In the genomic region with DNA sequence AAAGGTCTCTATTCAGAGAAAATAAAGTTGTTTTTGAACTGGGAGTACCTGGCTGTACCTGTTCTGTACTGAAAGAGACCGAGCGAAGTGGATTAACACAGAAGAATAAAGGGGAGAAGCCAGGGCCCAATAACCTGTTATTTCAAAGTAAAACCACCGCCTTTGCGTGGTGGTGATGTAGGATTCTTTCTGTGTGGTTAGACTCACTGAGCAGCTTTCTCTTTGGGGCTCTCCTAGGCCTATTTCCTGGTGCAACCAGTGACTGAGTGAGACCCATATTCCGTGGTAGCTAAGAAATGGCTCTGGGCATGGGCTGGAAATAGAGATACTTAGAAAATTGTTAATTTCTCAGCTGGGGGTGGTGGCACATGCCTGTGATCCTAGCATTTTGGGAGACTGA, we compare ENCODE assay signal across 16 cellular contexts.
A peak's percentile ranks its signal among the peaks of the same experiment; 100 is the strongest.
DNase-seq lines count a peak whose midpoint lies in the region; ATAC-seq and TF ChIP-seq lines count a peak whose summit lies in the region.
"Had no signal": no experiment of that assay in that cellular context is flagged by ENCODE, and none has a peak within 500 bp of the region (broad histone marks: within the 10 kb centered on the region; RNA-seq: fewer than 3 reads in every experiment).

No MANE protein-coding gene starts in this region.

- CTCF ChIA-PET in CD4-positive, alpha-beta T cell (lab: Charles Lee), result interaction anchor here (0.7 kb wide), 1 partner anchor 1511 kb away, joined by 3 read pairs; no protein-coding TSS in a partner anchor
- CTCF ChIA-PET in CD8-positive, alpha-beta T cell (lab: Charles Lee), result interaction anchor here (0.5 to 10.5 kb wide), 11 partner anchors 10 to 904 kb away, joined by 3 to 109 read pairs (median 3); no protein-coding TSS in a partner anchor
- CTCF ChIA-PET in activated CD4-positive, alpha-beta memory T cell treated with anti-CD3 and anti-CD28 coated beads, Interleukin-2, amount 10 ng/mL, durations not matched to agents 7 days and 5 days (lab: Charles Lee), result interaction anchor here (0.7 to 13.6 kb wide), 8 partner anchors 10 to 904 kb away, joined by 3 to 272 read pairs (median 4); no protein-coding TSS in a partner anchor

- H3K9me3 ChIP-seq in CD4-positive, alpha-beta T cell (ENCODE audit: control insufficient read depth, low read length), result no peaks in the 10 kb centered on the region
- H3K9me3 ChIP-seq in CD8-positive, alpha-beta T cell (ENCODE audit: low read length), result no peaks in the 10 kb centered on the region
- H3K9me3 ChIP-seq: right atrium auricular region, tibial nerve had no signal

- no peaks in the 10 kb centered on the region for H3K9me3 Mint-ChIP-seq in CD4-positive, alpha-beta T cell
- H3K9me3 Mint-ChIP-seq in CD8-positive, alpha-beta T cell, result no peaks in the 10 kb centered on the region
- H3K9me3 Mint-ChIP-seq in activated CD4-positive, alpha-beta memory T cell treated with anti-CD3 and anti-CD28 coated beads, Interleukin-2, amount 10 ng/mL, durations not matched to agents 7 days and 5 days, result no peaks in the 10 kb centered on the region
- H3K9me3 Mint-ChIP-seq in effector memory CD8-positive, alpha-beta T cell, result peaks cover 0 to 1% of the 10 kb centered on the region in 2 donors

- peaks cover 68% of the 10 kb centered on the region for H3K4me1 ChIP-seq in CD8-positive, alpha-beta T cell (ENCODE audit: insufficient read depth, low read length)
- H3K4me1 ChIP-seq: foreskin keratinocyte had no signal

- TF ChIP-seq CTCF in CD4-positive, alpha-beta T cell (IDR thresholded peaks at IDR 0.05), result no peak
- TF ChIP-seq CTCF in CD8-positive, alpha-beta T cell (IDR thresholded peaks at IDR 0.05), result no peak

- ATAC-seq in CD4-positive, alpha-beta T cell (ENCODE audit: poor library complexity), result peak; percentile 61
- ATAC-seq in CD8-positive, alpha-beta T cell, result peak; percentile 69
- ATAC-seq in effector memory CD8-positive, alpha-beta T cell (replicated peaks), result peak; percentile 61
- ATAC-seq in HG03108 (IDR thresholded peaks at IDR 0.05; ENCODE audit: unreplicated experiment) (no peak), GM21717 (IDR thresholded peaks at IDR 0.05; ENCODE audit: unreplicated experiment) (no peak)
- ATAC-seq: foreskin keratinocyte had no signal

- H3K27me3 ChIP-seq in CD4-positive, alpha-beta T cell (ENCODE audit: control insufficient read depth, insufficient read depth, low read length), result no peaks in the 10 kb centered on the region
- H3K27me3 ChIP-seq in CD8-positive, alpha-beta T cell (ENCODE audit: insufficient read depth, low read length), result no peaks in the 10 kb centered on the region
- H3K27me3 ChIP-seq: cardiac muscle cell, foreskin keratinocyte, right atrium auricular region, tibial nerve had no signal

- H3K27ac Mint-ChIP-seq in CD4-positive, alpha-beta T cell, result peak overlapping the region; percentile 80
- peak overlapping the region; percentile 93 for H3K27ac Mint-ChIP-seq in CD8-positive, alpha-beta T cell
- peak overlapping the region; percentile 79 for H3K27ac Mint-ChIP-seq in activated CD4-positive, alpha-beta memory T cell treated with anti-CD3 and anti-CD28 coated beads, Interleukin-2, amount 10 ng/mL, durations not matched to agents 7 days and 5 days
- H3K27ac Mint-ChIP-seq in effector memory CD8-positive, alpha-beta T cell, result peak overlapping the region; percentile 82 to 90

- H3K36me3 Mint-ChIP-seq in CD4-positive, alpha-beta T cell (ENCODE audit: low read depth), result no peaks in the 10 kb centered on the region
- H3K36me3 Mint-ChIP-seq in CD8-positive, alpha-beta T cell, result no peaks in the 10 kb centered on the region
- H3K36me3 Mint-ChIP-seq in activated CD4-positive, alpha-beta memory T cell treated with anti-CD3 and anti-CD28 coated beads, Interleukin-2, amount 10 ng/mL, durations not matched to agents 7 days and 5 days (ENCODE audit: low read depth), result peaks cover 4% of the 10 kb centered on the region
- peaks cover 3% of the 10 kb centered on the region for H3K36me3 Mint-ChIP-seq in effector memory CD8-positive, alpha-beta T cell (ENCODE audit: insufficient read depth)

- H3K36me3 ChIP-seq in CD8-positive, alpha-beta T cell (ENCODE audit: insufficient read depth, low read length), result no peaks in the 10 kb centered on the region
- H3K36me3 ChIP-seq: cardiac muscle cell, right atrium auricular region, tibial nerve had no signal

- peak overlapping the region; percentile 56 for H3K4me3 Mint-ChIP-seq in CD4-positive, alpha-beta T cell
- peak overlapping the region; percentile 57 for H3K4me3 Mint-ChIP-seq in CD8-positive, alpha-beta T cell
- H3K4me3 Mint-ChIP-seq in activated CD4-positive, alpha-beta memory T cell treated with anti-CD3 and anti-CD28 coated beads, Interleukin-2, amount 10 ng/mL, durations not matched to agents 7 days and 5 days, result no peak overlapping the region
- peak overlapping the region; percentile 57 to 67 for H3K4me3 Mint-ChIP-seq in effector memory CD8-positive, alpha-beta T cell

- no peaks in the 10 kb centered on the region for H3K27me3 Mint-ChIP-seq in CD4-positive, alpha-beta T cell
- H3K27me3 Mint-ChIP-seq in CD8-positive, alpha-beta T cell (ENCODE audit: low read depth), result no peaks in the 10 kb centered on the region
- H3K27me3 Mint-ChIP-seq in activated CD4-positive, alpha-beta memory T cell treated with anti-CD3 and anti-CD28 coated beads, Interleukin-2, amount 10 ng/mL, durations not matched to agents 7 days and 5 days, result no peaks in the 10 kb centered on the region
- no peaks in the 10 kb centered on the region for H3K27me3 Mint-ChIP-seq in effector memory CD8-positive, alpha-beta T cell

- H3K4me1 Mint-ChIP-seq in CD4-positive, alpha-beta T cell (ENCODE audit: low read depth), result peaks cover 68% of the 10 kb centered on the region
- H3K4me1 Mint-ChIP-seq in CD8-positive, alpha-beta T cell (ENCODE audit: low read depth), result peaks cover 86% of the 10 kb centered on the region
- peaks cover 56% of the 10 kb centered on the region for H3K4me1 Mint-ChIP-seq in activated CD4-positive, alpha-beta memory T cell treated with anti-CD3 and anti-CD28 coated beads, Interleukin-2, amount 10 ng/mL, durations not matched to agents 7 days and 5 days
- peaks cover 61 to 66% of the 10 kb centered on the region in 2 donors for H3K4me1 Mint-ChIP-seq in effector memory CD8-positive, alpha-beta T cell (ENCODE audit: low read depth in 2 of 2)

- peak overlapping the region; percentile 11 for H3K27ac ChIP-seq in CD4-positive, alpha-beta T cell (ENCODE audit: low read depth, low read length)
- H3K27ac ChIP-seq in CD8-positive, alpha-beta T cell (ENCODE audit: low read depth, low read length), result peak overlapping the region; percentile 23
- H3K27ac ChIP-seq: cardiac muscle cell, foreskin keratinocyte, right atrium auricular region, tibial nerve had no signal

- POLR2A ChIA-PET in CD4-positive, alpha-beta T cell (lab: Charles Lee), result interaction anchor here (0.5 to 1.6 kb wide), 6 partner anchors 24 to 101 kb away, joined by 3 to 8 read pairs (median 5); no protein-coding TSS in a partner anchor
- POLR2A ChIA-PET in CD8-positive, alpha-beta T cell (lab: Charles Lee), result interaction anchor here (0.6 to 1.6 kb wide), 8 partner anchors 12 to 261 kb away, joined by 3 to 8 read pairs (median 4); no protein-coding TSS in a partner anchor
- POLR2A ChIA-PET in activated CD4-positive, alpha-beta memory T cell treated with anti-CD3 and anti-CD28 coated beads, Interleukin-2, amount 10 ng/mL, durations not matched to agents 7 days and 5 days (lab: Charles Lee), result interaction anchor here (0.8 to 3.3 kb wide), 14 partner anchors 9 to 102 kb away, joined by 3 to 15 read pairs (median 6); no protein-coding TSS in a partner anchor

- H3K4me3 ChIP-seq in CD8-positive, alpha-beta T cell (ENCODE audit: low read depth, low read length), result no peak overlapping the region
- H3K4me3 ChIP-seq: cardiac muscle cell, right atrium auricular region, tibial nerve had no signal

- intact Hi-C loops in CD4-positive, alpha-beta T cell (cut with DNase I, micrococcal nuclease), result loop anchor here in 1 of 2 experiments (10.0 kb wide), 2 partner anchors 71 to 661 kb away; a partner anchor contains a TSS
- intact Hi-C loops in CD8-positive, alpha-beta T cell (cut with DNase I, micrococcal nuclease), result loop anchor here (1.0 to 10.0 kb wide), 6 partner anchors 21 to 923 kb away; a partner anchor contains a TSS

- peak in 2 of 10 experiments; percentile 6 for DNase-seq in CD4-positive, alpha-beta T cell
- DNase-seq in CD8-positive, alpha-beta T cell, result peak in 4 of 7 experiments; percentile 17 to 66 (median 44)
- DNase-seq in activated CD4-positive, alpha-beta memory T cell treated with anti-CD3 and anti-CD28 coated beads, Interleukin-2, amount 10 ng/mL, durations not matched to agents 7 days and 5 days, result peak; percentile 67
- DNase-seq in effector memory CD8-positive, alpha-beta T cell, result peak; percentile 15 to 28 (median 22)
- no peak for DNase-seq in C1 segment of cervical spinal cord (lab: John Stamatoyannopoulos, UW)
- DNase-seq: amniotic stem cell, foreskin keratinocyte, hippocampal formation, islet precursor cell, NCI-H1105 treated with DMSO at 0.1 percent for 48 hours, NCI-H524 treated with DMSO at 0.1 percent for 48 hours had no signal

Comparison
In these comparisons a context has a peak if more than half of its experiments do, and no peak if none do; other contexts are left out.
1. ATAC-seq: peak in CD4-positive, alpha-beta T cell (single experiment), CD8-positive, alpha-beta T cell (single experiment) and effector memory CD8-positive, alpha-beta T cell (single experiment); none in HG03108 (single experiment) and GM21717 (single experiment).
2. DNase-seq: peak in CD8-positive, alpha-beta T cell (4 of 7), activated CD4-positive, alpha-beta memory T cell treated with anti-CD3 and anti-CD28 coated beads, Interleukin-2, amount 10 ng/mL, durations not matched to agents 7 days and 5 days (single experiment) and effector memory CD8-positive, alpha-beta T cell (3 of 3); none in C1 segment of cervical spinal cord (0 of 14).
3. Peak in every context shown above with its lines, with median percentiles within 50 percentile points of each other: H3K27ac Mint-ChIP-seq.